ENCODE assay signal across 9 cellular contexts in the genomic region with DNA sequence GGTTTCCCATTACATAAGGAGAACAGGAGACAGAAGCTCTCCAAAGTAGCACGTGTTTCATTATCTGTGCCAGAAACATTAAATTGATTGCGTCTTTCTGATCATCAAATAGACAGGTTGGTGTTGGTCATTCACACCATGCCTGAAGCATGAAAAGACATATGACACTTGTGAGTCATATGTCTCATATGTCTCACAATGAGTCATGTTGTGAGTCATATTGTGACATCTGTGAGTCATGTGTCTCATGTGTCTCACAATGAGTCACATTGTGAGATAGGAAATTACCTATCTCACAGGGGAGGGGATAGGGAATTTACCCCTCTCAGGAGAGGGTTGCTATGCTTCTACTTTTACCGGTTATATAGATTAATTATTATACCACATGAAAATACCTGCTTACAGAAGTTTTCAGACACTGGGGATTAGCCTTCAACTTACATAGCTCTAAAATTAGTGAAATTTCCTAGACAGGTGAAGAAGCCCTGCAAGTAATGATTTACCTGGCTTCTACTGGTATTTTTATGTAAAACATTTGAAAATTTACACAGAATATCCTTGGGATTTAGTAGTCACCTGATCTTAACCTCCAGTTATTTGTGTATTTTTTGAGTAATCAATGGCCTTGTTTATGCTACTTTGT.
DNase-seq lines count a peak whose midpoint lies in the region; ATAC-seq and TF ChIP-seq lines count a peak whose summit lies in the region.
"Had no signal": no experiment of that assay in that cellular context is flagged by ENCODE, and none has a peak within 500 bp of the region (broad histone marks: within the 10 kb centered on the region; RNA-seq: fewer than 3 reads in every experiment).

No MANE protein-coding gene starts in this region.

- intact Hi-C loops in left ventricle myocardium inferior (cut with micrococcal nuclease), result no loop called here

- H3K36me3 Mint-ChIP-seq in osteocyte (ENCODE audit: unreplicated experiment), result no peaks in the 10 kb centered on the region

- H3K4me3 Mint-ChIP-seq in osteocyte (ENCODE audit: unreplicated experiment), result no peak overlapping the region

- H3K4me1 Mint-ChIP-seq in osteocyte (ENCODE audit: unreplicated experiment), result peaks cover 8% of the 10 kb centered on the region

- H3K9me3 Mint-ChIP-seq in osteocyte (ENCODE audit: unreplicated experiment), result no peaks in the 10 kb centered on the region

- DNase-seq in DMS153 (lab: John Stamatoyannopoulos, UW) (peak; percentile 80), DMS153 treated with DMSO at 0.1 percent for 48 hours (lab: John Stamatoyannopoulos, UW; ENCODE audit: unreplicated experiment) (no peak), HT1080 (ENCODE audit: low read depth) (peak; percentile 90), dermis microvascular lymphatic vessel endothelial cell (ENCODE audit: low read depth in 2 of 2) (peak; percentile 7 to 19), left ventricle myocardium inferior (no peak), osteocyte (ENCODE audit: extremely low spot score, unreplicated experiment) (no peak), NCI-H1105 (lab: John Stamatoyannopoulos, UW) (no peak)

- H3K36me3 ChIP-seq in left ventricle myocardium inferior, result no peaks in the 10 kb centered on the region

- TF ChIP-seq CTCF in left ventricle myocardium inferior (IDR thresholded peaks at IDR 0.05; ENCODE audit: borderline replicate concordance) (no peak), osteocyte (IDR thresholded peaks at IDR 0.05) (no peak)

- no peaks in the 10 kb centered on the region for H3K27me3 Mint-ChIP-seq in osteocyte (ENCODE audit: unreplicated experiment)

- no peaks in the 10 kb centered on the region for H3K4me1 ChIP-seq in left ventricle myocardium inferior

- H3K27ac ChIP-seq in left ventricle myocardium inferior (replicated peaks), result no peak overlapping the region
- H3K27ac ChIP-seq: 22Rv1 had no signal

- no peaks in the 10 kb centered on the region for H3K27me3 ChIP-seq in left ventricle myocardium inferior (ENCODE audit: low read depth)

- H3K4me3 ChIP-seq in left ventricle myocardium inferior, result no peak overlapping the region

- H3K9me3 ChIP-seq in left ventricle myocardium inferior (replicated peaks), result no peaks in the 10 kb centered on the region

- ATAC-seq in GM21723 (IDR thresholded peaks at IDR 0.05; ENCODE audit: unreplicated experiment), result peak; percentile 96

- H3K27ac Mint-ChIP-seq in osteocyte (ENCODE audit: unreplicated experiment), result no peak overlapping the region

Comparison
In these comparisons a context has a peak if more than half of its experiments do, and no peak if none do; other contexts are left out.
1. DNase-seq: peak in DMS153 (single experiment), HT1080 (single experiment) and dermis microvascular lymphatic vessel endothelial cell (2 of 2); none in DMS153 treated with DMSO at 0.1 percent for 48 hours (single experiment), left ventricle myocardium inferior (single experiment), osteocyte (single experiment) and NCI-H1105 (single experiment).